Comparison of ENCODE assay signal across 1 cellular context in the genomic region with DNA sequence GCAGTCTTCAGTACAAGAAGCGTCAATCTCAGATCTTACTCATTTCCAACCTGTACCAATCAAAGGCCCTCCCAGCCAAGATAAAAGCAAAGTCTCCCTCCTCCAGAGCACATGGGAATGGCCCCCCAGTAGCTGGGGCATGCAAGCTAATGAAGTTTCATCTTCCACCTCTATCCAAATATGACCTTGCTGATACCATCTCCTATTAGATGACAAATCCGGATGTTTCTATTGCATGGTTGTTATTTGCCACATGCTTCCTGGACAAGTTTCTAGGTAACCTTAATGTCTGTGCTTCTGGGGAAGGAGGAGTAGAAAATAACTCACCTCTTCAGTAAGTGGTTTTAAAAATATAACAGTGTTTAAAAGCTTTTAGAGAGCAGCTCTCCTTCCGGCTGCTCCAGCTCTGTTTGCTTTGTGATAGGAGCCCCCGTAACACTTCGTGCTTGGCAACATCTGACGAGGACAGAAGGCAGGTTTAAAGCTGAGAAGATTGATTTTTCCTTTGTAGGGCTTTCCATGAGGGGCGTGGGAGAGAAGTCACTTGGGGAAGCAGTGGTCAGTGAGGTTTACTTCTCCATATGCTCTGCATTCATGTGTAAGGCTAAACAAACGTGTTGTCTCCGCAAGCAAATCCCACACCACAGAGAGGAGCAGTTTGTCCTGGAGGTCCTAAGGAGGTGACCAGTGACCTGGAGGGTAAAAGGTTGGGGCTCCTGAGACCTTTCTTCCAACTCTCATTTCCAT.
TF ChIP-seq lines count a peak whose summit lies in the region.

No MANE protein-coding gene starts in this region.

TF ChIP-seq in HepG2, 621 proteins besides CTCF, POLR2A, EP300 and RAD21 (continued from another document and continues in another):
- TF ChIP-seq, protein P1, sequence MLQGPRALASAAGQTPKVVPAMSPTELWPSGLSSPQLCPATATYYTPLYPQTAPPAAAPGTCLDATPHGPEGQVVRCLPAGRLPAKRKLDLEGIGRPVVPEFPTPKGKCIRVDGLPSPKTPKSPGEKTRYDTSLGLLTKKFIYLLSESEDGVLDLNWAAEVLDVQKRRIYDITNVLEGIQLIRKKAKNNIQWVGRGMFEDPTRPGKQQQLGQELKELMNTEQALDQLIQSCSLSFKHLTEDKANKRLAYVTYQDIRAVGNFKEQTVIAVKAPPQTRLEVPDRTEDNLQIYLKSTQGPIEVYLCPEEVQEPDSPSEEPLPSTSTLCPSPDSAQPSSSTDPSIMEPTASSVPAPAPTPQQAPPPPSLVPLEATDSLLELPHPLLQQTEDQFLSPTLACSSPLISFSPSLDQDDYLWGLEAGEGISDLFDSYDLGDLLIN (CRISPR knock-in tag; IDR thresholded peaks at IDR 0.05; ENCODE audit: borderline replicate concordance) = no peak
- TF ChIP-seq HNF4A (CRISPR knock-in tag; IDR thresholded peaks at IDR 0.05) (peak; percentile 52; the same call in 1 of the 2 replicates), ZNF20 (CRISPR knock-in tag; IDR thresholded peaks at IDR 0.05) (no peak), ZNF652 (CRISPR knock-in tag; IDR thresholded peaks at IDR 0.05; ENCODE audit: borderline replicate concordance, low read depth) (peak; percentile 28; the same call in 1 of the 2 replicates), CREM (IDR thresholded peaks at IDR 0.05) (peak; percentile 88), CREM (CRISPR knock-in tag; IDR thresholded peaks at IDR 0.05) (no peak), ZSCAN9 (CRISPR knock-in tag; IDR thresholded peaks at IDR 0.05; ENCODE audit: borderline replicate concordance) (peak; percentile 65; the same call in 1 of the 2 replicates), SNAPC2 (CRISPR knock-in tag; IDR thresholded peaks at IDR 0.05) (peak; percentile 70; the same call in 1 of the 2 replicates), MATR3 (CRISPR knock-in tag; IDR thresholded peaks at IDR 0.05) (no peak), HNF4G (IDR thresholded peaks at IDR 0.05; ENCODE audit: borderline replicate concordance, low read depth, low read length) (peak; percentile 5; the same call in 1 of the 2 replicates), HNF4G (CRISPR knock-in tag; IDR thresholded peaks at IDR 0.05; ENCODE audit: borderline replicate concordance, low read depth) (no peak; the same call in 1 of the 2 replicates), ZNF644 (CRISPR knock-in tag; IDR thresholded peaks at IDR 0.05; ENCODE audit: low read depth) (peak; percentile 61; the same call in 1 of the 2 replicates), ZNF589 (CRISPR knock-in tag; conservative IDR thresholded peaks at IDR 0.05) (no peak), RBAK (CRISPR knock-in tag; IDR thresholded peaks at IDR 0.05) (no peak), MIER2 (CRISPR knock-in tag; IDR thresholded peaks at IDR 0.05) (0 out of 2 replicates have a peak, but pooled peaks have one; percentile 23), FOSL1 (CRISPR knock-in tag; IDR thresholded peaks at IDR 0.05; ENCODE audit: borderline replicate concordance) (peak; percentile 77; the same call in 1 of the 2 replicates), MEIS2 (CRISPR knock-in tag; IDR thresholded peaks at IDR 0.05) (0 out of 2 replicates have a peak, but pooled peaks have one; percentile 50), SALL2 (CRISPR knock-in tag; IDR thresholded peaks at IDR 0.05) (no peak), MAZ (IDR thresholded peaks at IDR 0.05; ENCODE audit: borderline replicate concordance, low read depth, low read length) (no peak), MAZ (CRISPR knock-in tag; IDR thresholded peaks at IDR 0.05; ENCODE audit: low read depth) (0 out of 2 replicates have a peak, but pooled peaks have one; percentile 32), ZNF614 (CRISPR knock-in tag; IDR thresholded peaks at IDR 0.05; ENCODE audit: borderline replicate concordance) (peak; percentile 86; the same call in 1 of the 2 replicates), ZNF713 (CRISPR knock-in tag; IDR thresholded peaks at IDR 0.05) (no peak), ZNF556 (CRISPR knock-in tag; IDR thresholded peaks at IDR 0.05; ENCODE audit: borderline replicate concordance) (0 out of 2 replicates have a peak, but pooled peaks have one; percentile 20), SOX5 (CRISPR knock-in tag; IDR thresholded peaks at IDR 0.05; ENCODE audit: borderline replicate concordance) (peak; percentile 83), POGZ (CRISPR knock-in tag; IDR thresholded peaks at IDR 0.05) (peak; percentile 84), TOPORS (CRISPR knock-in tag; IDR thresholded peaks at IDR 0.05) (peak; percentile 35; the same call in 1 of the 2 replicates), ASH2L (IDR thresholded peaks at IDR 0.05; ENCODE audit: insufficient read length, low read depth, low read length) (peak; percentile 56), CREB1 (IDR thresholded peaks at IDR 0.05) (no peak), CREB1 (CRISPR knock-in tag; IDR thresholded peaks at IDR 0.05) (peak; percentile 74; the same call in 1 of the 2 replicates), ZNF143 (CRISPR knock-in tag; IDR thresholded peaks at IDR 0.05) (no peak), ZNF790 (CRISPR knock-in tag; IDR thresholded peaks at IDR 0.05; ENCODE audit: borderline replicate concordance) (no peak), HMGA1 (CRISPR knock-in tag; conservative IDR thresholded peaks at IDR 0.05) (no peak), PHF5A (CRISPR knock-in tag; IDR thresholded peaks at IDR 0.05; ENCODE audit: low read depth, unreplicated experiment) (no peak)
- TF ChIP-seq, protein P2, sequence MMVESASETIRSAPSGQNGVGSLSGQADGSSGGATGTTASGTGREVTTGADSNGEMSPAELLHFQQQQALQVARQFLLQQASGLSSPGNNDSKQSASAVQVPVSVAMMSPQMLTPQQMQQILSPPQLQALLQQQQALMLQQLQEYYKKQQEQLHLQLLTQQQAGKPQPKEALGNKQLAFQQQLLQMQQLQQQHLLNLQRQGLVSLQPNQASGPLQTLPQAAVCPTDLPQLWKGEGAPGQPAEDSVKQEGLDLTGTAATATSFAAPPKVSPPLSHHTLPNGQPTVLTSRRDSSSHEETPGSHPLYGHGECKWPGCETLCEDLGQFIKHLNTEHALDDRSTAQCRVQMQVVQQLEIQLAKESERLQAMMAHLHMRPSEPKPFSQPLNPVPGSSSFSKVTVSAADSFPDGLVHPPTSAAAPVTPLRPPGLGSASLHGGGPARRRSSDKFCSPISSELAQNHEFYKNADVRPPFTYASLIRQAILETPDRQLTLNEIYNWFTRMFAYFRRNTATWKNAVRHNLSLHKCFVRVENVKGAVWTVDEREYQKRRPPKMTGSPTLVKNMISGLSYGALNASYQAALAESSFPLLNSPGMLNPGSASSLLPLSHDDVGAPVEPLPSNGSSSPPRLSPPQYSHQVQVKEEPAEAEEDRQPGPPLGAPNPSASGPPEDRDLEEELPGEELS (CRISPR knock-in tag; IDR thresholded peaks at IDR 0.05) = peak; percentile 95
- TF ChIP-seq, protein P3, sequence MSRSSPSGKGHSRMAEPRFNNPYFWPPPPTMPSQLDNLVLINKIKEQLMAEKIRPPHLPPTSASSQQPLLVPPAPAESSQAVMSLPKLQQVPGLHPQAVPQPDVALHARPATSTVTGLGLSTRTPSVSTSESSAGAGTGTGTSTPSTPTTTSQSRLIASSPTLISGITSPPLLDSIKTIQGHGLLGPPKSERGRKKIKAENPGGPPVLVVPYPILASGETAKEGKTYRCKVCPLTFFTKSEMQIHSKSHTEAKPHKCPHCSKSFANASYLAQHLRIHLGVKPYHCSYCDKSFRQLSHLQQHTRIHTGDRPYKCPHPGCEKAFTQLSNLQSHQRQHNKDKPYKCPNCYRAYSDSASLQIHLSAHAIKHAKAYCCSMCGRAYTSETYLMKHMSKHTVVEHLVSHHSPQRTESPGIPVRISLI (CRISPR knock-in tag; IDR thresholded peaks at IDR 0.05; ENCODE audit: borderline replicate concordance) = no peak
- TF ChIP-seq, protein P4, sequence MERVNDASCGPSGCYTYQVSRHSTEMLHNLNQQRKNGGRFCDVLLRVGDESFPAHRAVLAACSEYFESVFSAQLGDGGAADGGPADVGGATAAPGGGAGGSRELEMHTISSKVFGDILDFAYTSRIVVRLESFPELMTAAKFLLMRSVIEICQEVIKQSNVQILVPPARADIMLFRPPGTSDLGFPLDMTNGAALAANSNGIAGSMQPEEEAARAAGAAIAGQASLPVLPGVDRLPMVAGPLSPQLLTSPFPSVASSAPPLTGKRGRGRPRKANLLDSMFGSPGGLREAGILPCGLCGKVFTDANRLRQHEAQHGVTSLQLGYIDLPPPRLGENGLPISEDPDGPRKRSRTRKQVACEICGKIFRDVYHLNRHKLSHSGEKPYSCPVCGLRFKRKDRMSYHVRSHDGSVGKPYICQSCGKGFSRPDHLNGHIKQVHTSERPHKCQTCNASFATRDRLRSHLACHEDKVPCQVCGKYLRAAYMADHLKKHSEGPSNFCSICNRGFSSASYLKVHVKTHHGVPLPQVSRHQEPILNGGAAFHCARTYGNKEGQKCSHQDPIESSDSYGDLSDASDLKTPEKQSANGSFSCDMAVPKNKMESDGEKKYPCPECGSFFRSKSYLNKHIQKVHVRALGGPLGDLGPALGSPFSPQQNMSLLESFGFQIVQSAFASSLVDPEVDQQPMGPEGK (CRISPR knock-in tag; IDR thresholded peaks at IDR 0.05) = peak; percentile 99
- TF ChIP-seq, protein P5, sequence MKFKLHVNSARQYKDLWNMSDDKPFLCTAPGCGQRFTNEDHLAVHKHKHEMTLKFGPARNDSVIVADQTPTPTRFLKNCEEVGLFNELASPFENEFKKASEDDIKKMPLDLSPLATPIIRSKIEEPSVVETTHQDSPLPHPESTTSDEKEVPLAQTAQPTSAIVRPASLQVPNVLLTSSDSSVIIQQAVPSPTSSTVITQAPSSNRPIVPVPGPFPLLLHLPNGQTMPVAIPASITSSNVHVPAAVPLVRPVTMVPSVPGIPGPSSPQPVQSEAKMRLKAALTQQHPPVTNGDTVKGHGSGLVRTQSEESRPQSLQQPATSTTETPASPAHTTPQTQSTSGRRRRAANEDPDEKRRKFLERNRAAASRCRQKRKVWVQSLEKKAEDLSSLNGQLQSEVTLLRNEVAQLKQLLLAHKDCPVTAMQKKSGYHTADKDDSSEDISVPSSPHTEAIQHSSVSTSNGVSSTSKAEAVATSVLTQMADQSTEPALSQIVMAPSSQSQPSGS (CRISPR knock-in tag; IDR thresholded peaks at IDR 0.05) = no peak; the same call in 1 of the 2 replicates
- TF ChIP-seq, protein P6, sequence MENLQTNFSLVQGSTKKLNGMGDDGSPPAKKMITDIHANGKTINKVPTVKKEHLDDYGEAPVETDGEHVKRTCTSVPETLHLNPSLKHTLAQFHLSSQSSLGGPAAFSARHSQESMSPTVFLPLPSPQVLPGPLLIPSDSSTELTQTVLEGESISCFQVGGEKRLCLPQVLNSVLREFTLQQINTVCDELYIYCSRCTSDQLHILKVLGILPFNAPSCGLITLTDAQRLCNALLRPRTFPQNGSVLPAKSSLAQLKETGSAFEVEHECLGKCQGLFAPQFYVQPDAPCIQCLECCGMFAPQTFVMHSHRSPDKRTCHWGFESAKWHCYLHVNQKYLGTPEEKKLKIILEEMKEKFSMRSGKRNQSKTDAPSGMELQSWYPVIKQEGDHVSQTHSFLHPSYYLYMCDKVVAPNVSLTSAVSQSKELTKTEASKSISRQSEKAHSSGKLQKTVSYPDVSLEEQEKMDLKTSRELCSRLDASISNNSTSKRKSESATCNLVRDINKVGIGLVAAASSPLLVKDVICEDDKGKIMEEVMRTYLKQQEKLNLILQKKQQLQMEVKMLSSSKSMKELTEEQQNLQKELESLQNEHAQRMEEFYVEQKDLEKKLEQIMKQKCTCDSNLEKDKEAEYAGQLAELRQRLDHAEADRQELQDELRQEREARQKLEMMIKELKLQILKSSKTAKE (CRISPR knock-in tag; IDR thresholded peaks at IDR 0.05; ENCODE audit: borderline replicate concordance) = peak; percentile 84; the same call in 1 of the 2 replicates
- TF ChIP-seq, protein P7, sequence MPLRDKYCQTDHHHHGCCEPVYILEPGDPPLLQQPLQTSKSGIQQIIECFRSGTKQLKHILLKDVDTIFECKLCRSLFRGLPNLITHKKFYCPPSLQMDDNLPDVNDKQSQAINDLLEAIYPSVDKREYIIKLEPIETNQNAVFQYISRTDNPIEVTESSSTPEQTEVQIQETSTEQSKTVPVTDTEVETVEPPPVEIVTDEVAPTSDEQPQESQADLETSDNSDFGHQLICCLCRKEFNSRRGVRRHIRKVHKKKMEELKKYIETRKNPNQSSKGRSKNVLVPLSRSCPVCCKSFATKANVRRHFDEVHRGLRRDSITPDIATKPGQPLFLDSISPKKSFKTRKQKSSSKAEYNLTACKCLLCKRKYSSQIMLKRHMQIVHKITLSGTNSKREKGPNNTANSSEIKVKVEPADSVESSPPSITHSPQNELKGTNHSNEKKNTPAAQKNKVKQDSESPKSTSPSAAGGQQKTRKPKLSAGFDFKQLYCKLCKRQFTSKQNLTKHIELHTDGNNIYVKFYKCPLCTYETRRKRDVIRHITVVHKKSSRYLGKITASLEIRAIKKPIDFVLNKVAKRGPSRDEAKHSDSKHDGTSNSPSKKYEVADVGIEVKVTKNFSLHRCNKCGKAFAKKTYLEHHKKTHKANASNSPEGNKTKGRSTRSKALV (CRISPR knock-in tag; IDR thresholded peaks at IDR 0.05) = peak; percentile 43; the same call in 1 of the 2 replicates
- TF ChIP-seq, protein P8, sequence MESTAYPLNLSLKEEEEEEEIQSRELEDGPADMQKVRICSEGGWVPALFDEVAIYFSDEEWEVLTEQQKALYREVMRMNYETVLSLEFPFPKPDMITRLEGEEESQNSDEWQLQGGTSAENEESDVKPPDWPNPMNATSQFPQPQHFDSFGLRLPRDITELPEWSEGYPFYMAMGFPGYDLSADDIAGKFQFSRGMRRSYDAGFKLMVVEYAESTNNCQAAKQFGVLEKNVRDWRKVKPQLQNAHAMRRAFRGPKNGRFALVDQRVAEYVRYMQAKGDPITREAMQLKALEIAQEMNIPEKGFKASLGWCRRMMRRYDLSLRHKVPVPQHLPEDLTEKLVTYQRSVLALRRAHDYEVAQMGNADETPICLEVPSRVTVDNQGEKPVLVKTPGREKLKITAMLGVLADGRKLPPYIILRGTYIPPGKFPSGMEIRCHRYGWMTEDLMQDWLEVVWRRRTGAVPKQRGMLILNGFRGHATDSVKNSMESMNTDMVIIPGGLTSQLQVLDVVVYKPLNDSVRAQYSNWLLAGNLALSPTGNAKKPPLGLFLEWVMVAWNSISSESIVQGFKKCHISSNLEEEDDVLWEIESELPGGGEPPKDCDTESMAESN (CRISPR knock-in tag; conservative IDR thresholded peaks at IDR 0.05) = no peak
- TF ChIP-seq, protein P9, sequence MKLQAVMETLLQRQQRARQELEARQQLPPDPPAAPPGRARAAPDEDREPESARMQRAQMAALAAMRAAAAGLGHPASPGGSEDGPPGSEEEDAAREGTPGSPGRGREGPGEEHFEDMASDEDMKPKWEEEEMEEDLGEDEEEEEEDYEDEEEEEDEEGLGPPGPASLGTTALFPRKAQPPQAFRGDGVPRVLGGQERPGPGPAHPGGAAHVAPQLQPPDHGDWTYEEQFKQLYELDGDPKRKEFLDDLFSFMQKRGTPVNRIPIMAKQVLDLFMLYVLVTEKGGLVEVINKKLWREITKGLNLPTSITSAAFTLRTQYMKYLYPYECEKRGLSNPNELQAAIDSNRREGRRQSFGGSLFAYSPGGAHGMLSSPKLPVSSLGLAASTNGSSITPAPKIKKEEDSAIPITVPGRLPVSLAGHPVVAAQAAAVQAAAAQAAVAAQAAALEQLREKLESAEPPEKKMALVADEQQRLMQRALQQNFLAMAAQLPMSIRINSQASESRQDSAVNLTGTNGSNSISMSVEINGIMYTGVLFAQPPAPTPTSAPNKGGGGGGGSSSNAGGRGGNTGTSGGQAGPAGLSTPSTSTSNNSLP (IDR thresholded peaks at IDR 0.05; ENCODE audit: low read depth, low read length) = peak; percentile 78
- TF ChIP-seq, protein P10, sequence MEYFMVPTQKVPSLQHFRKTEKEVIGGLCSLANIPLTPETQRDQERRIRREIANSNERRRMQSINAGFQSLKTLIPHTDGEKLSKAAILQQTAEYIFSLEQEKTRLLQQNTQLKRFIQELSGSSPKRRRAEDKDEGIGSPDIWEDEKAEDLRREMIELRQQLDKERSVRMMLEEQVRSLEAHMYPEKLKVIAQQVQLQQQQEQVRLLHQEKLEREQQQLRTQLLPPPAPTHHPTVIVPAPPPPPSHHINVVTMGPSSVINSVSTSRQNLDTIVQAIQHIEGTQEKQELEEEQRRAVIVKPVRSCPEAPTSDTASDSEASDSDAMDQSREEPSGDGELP (IDR thresholded peaks at IDR 0.05; ENCODE audit: borderline replicate concordance, low read depth) = peak; percentile 66; the same call in 1 of the 2 replicates
